In the genomic region with DNA sequence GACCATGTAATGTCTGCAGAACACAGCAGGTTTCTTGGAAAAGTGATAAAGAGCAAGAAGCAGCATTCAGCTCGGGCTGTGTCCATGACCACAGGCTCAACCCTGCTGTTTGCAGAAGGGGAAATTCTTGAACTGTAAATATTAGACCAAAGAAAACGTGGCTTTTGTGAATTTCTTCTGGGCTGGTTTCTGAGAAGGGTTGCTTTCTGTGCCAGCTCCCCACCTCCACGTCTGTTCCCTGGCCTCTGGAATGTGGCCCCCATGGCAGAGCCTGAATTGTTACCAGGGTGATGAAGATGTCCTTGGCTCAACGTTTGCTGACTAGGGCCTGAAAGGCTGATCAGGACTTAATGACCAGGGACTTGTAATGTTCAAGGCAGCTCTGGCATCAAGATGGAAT, we compare ENCODE assay signal across 1 cellular context.
TF ChIP-seq lines count a peak whose summit lies in the region.

No MANE protein-coding gene starts in this region.

TF ChIP-seq in A549, 52 proteins besides CTCF, POLR2A, EP300 and RAD21 (continued from another document):
- TF ChIP-seq, protein P1, sequence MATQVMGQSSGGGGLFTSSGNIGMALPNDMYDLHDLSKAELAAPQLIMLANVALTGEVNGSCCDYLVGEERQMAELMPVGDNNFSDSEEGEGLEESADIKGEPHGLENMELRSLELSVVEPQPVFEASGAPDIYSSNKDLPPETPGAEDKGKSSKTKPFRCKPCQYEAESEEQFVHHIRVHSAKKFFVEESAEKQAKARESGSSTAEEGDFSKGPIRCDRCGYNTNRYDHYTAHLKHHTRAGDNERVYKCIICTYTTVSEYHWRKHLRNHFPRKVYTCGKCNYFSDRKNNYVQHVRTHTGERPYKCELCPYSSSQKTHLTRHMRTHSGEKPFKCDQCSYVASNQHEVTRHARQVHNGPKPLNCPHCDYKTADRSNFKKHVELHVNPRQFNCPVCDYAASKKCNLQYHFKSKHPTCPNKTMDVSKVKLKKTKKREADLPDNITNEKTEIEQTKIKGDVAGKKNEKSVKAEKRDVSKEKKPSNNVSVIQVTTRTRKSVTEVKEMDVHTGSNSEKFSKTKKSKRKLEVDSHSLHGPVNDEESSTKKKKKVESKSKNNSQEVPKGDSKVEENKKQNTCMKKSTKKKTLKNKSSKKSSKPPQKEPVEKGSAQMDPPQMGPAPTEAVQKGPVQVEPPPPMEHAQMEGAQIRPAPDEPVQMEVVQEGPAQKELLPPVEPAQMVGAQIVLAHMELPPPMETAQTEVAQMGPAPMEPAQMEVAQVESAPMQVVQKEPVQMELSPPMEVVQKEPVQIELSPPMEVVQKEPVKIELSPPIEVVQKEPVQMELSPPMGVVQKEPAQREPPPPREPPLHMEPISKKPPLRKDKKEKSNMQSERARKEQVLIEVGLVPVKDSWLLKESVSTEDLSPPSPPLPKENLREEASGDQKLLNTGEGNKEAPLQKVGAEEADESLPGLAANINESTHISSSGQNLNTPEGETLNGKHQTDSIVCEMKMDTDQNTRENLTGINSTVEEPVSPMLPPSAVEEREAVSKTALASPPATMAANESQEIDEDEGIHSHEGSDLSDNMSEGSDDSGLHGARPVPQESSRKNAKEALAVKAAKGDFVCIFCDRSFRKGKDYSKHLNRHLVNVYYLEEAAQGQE (IDR thresholded peaks at IDR 0.05), result no peak
- TF ChIP-seq RCOR1 (IDR thresholded peaks at IDR 0.05; ENCODE audit: low read depth, low read length), result no peak
- TF ChIP-seq FOXS1 (CRISPR knock-in tag; IDR thresholded peaks at IDR 0.05), result no peak
- no peak for TF ChIP-seq CEBPB (IDR thresholded peaks at IDR 0.05)
- TF ChIP-seq CHD4 (IDR thresholded peaks at IDR 0.05; ENCODE audit: borderline replicate concordance), result no peak
- TF ChIP-seq, protein P2, sequence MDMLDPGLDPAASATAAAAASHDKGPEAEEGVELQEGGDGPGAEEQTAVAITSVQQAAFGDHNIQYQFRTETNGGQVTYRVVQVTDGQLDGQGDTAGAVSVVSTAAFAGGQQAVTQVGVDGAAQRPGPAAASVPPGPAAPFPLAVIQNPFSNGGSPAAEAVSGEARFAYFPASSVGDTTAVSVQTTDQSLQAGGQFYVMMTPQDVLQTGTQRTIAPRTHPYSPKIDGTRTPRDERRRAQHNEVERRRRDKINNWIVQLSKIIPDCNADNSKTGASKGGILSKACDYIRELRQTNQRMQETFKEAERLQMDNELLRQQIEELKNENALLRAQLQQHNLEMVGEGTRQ (IDR thresholded peaks at IDR 0.05), result no peak
